In the genomic region with DNA sequence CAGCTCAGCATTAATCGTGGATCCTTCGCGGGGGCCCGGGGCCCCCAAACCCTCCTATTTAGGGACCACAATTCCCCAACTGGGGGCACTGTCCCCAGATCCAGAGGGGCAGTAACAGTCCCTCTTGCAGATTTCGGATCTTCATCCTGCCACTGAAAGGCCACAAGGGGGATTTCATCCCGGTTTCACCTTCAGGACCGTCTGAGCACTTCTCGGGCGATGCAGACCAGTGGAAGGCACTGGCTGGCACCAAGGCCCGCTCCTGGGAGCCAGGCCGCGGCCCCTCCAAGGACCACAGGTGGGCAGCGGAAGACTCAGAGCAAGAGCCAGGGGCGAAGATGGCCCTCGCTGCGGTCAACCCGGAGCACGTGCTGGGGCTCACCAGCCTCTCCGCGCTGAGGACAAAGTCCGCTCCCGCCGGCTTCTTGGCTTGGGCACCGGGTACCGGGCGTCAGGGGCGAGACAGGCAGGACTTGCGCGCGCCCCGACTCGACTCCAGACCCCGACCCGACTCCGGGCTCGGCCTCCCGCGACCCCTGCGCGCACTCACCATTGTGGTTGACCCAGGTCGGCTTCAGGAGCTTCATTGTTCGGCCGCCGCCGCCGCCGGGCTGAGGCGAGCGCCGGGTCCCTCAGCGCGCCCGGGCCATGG, we compare ENCODE assay signal across 8 cellular contexts. TPM values are rescaled to one million over a fixed set of nuclear protein-coding genes. Genes with fewer than 3 reads are reported as not detected.
DNase-seq lines count a peak whose midpoint lies in the region; ATAC-seq and TF ChIP-seq lines count a peak whose summit lies in the region.

No MANE protein-coding gene starts in this region.

- TF ChIP-seq RAD21 in SK-N-SH (IDR thresholded peaks at IDR 0.05; ENCODE audit: low read length): no peak

- H3K9me3 ChIP-seq in SK-N-SH: no peaks in the 10 kb centered on the region
- H3K9me3 ChIP-seq in neuron (ENCODE audit: low read length): no peaks in the 10 kb centered on the region

- DNase-seq in SK-N-SH (peak; percentile 62), fibroblast of the aortic adventitia (ENCODE audit: low read depth) (peak; percentile 36), 8988T (no peak), cerebellum (ENCODE audit: low spot score) (no peak)
- DNase-seq in activated CD4-positive, alpha-beta memory T cell treated with anti-CD3 and anti-CD28 coated beads for 36 hours: peak; percentile 44

- 0% methylated on average over 13 of the region's 53 CpGs for WGBS in SK-N-SH (ENCODE audit: low lambda C conversion rate)

- TF ChIP-seq EP300 in SK-N-SH (IDR thresholded peaks at IDR 0.05; ENCODE audit: borderline replicate concordance in 1 of 2, low read depth in 1 of 2, low read length in 1 of 2): no peak

- CTCF ChIA-PET in SK-N-SH (lab: Yijun Ruan, JAX): interaction anchor here (1.0 to 2.5 kb wide), 4 partner anchors 15 to 286 kb away, joined by 3 to 9 read pairs (median 6); partner anchors contain the start of genes ESS2 and SLC25A1
- CTCF ChIA-PET in activated CD4-positive, alpha-beta memory T cell treated with anti-CD3 and anti-CD28 coated beads for 36 hours (lab: Charles Lee): interaction anchor here (0.7 to 1.1 kb wide), 3 partner anchors 48 to 252 kb away, joined by 3 read pairs; partner anchors contain the start of genes CDC45 and UFD1

- peaks cover 70% of the 10 kb centered on the region for H3K79me2 ChIP-seq in SK-N-SH (ENCODE audit: insufficient read depth)

- H3K4me3 Mint-ChIP-seq in activated CD4-positive, alpha-beta memory T cell treated with anti-CD3 and anti-CD28 coated beads for 36 hours: peak overlapping the region; percentile 80

- no peaks in the 10 kb centered on the region for H3K9me2 ChIP-seq in SK-N-SH

- H3K36me3 ChIP-seq in SK-N-SH (replicated peaks in 1 of 2; ENCODE audit: control insufficient read depth in 1 of 2, insufficient read depth in 2 of 2, low read length in 1 of 2) (peaks cover 10 to 14% of the 10 kb centered on the region in 2 experiments), neuron (ENCODE audit: insufficient read depth, low read length) (peaks cover 17% of the 10 kb centered on the region)

- H3K36me3 Mint-ChIP-seq in activated CD4-positive, alpha-beta memory T cell treated with anti-CD3 and anti-CD28 coated beads for 36 hours: peaks cover 18% of the 10 kb centered on the region

- peak overlapping the region; percentile 80 for H3K27ac Mint-ChIP-seq in activated CD4-positive, alpha-beta memory T cell treated with anti-CD3 and anti-CD28 coated beads for 36 hours

- no peaks in the 10 kb centered on the region for H3K27me3 ChIP-seq in SK-N-SH (ENCODE audit: insufficient read depth)
- H3K27me3 ChIP-seq in neuron (ENCODE audit: insufficient read depth, low read length): no peaks in the 10 kb centered on the region

- no peak overlapping the region; the same call in 1 of the 2 replicates for H2AFZ ChIP-seq in SK-N-SH (ENCODE audit: low read depth)
- no peak overlapping the region for H2AFZ ChIP-seq in neuron (ENCODE audit: low read depth, low read length)

- peak overlapping the region; percentile 86 for H3K9ac ChIP-seq in SK-N-SH

- TF ChIP-seq CTCF in SK-N-SH (IDR thresholded peaks at IDR 0.05): peak; percentile 41
- TF ChIP-seq CTCF in fibroblast of the aortic adventitia (IDR thresholded peaks at IDR 0.05; ENCODE audit: insufficient read depth, low read length): peak; percentile 37

- peak overlapping the region; percentile 95 for H3K4me2 ChIP-seq in SK-N-SH

- peaks cover 20% of the 10 kb centered on the region for H4K20me1 ChIP-seq in SK-N-SH (ENCODE audit: insufficient read depth)

- POLR2A ChIA-PET in SK-N-SH (lab: Yijun Ruan, JAX): interaction anchor here (1.0 to 2.1 kb wide), 3 partner anchors 49 to 252 kb away, joined by 3 to 7 read pairs (median 7); partner anchors contain the start of genes CDC45, SLC25A1 and UFD1
- POLR2A ChIA-PET in activated CD4-positive, alpha-beta memory T cell treated with anti-CD3 and anti-CD28 coated beads for 36 hours (lab: Charles Lee): interaction anchor here (0.6 to 7.1 kb wide), 8 partner anchors 8 to 253 kb away, joined by 3 to 59 read pairs (median 4); partner anchors contain the start of genes C22orf39, CDC45 and SLC25A1

- H3K27ac ChIP-seq in SK-N-SH (ENCODE audit: low read depth in 2 of 2, low read length in 1 of 2): peak overlapping the region; percentile 52 to 95

- peaks cover 3% of the 10 kb centered on the region for H3F3A ChIP-seq in SK-N-SH (replicated peaks; ENCODE audit: insufficient read depth)

- no peaks in the 10 kb centered on the region for H3K9me3 Mint-ChIP-seq in activated CD4-positive, alpha-beta memory T cell treated with anti-CD3 and anti-CD28 coated beads for 36 hours

- H3K4me1 ChIP-seq in SK-N-SH (ENCODE audit: control insufficient read depth in 1 of 2, insufficient read depth in 2 of 2, low read depth in 1 of 2, low read length in 1 of 2): peaks cover 5 to 18% of the 10 kb centered on the region in 2 experiments; a peak in 3 of 4 replicates
- H3K4me1 ChIP-seq in neuron (ENCODE audit: insufficient read depth, low read length): peaks cover 20% of the 10 kb centered on the region

- peak overlapping the region; percentile 83 to 90 for H3K4me3 ChIP-seq in SK-N-SH (ENCODE audit: low read depth in 2 of 2, low read length in 1 of 2)
- peak overlapping the region; percentile 89 for H3K4me3 ChIP-seq in fibroblast of the aortic adventitia (ENCODE audit: low read depth, low read length)
- H3K4me3 ChIP-seq in neuron (ENCODE audit: low read length): peak overlapping the region; percentile 76

- H3K27me3 Mint-ChIP-seq in activated CD4-positive, alpha-beta memory T cell treated with anti-CD3 and anti-CD28 coated beads for 36 hours: no peaks in the 10 kb centered on the region

- ATAC-seq in SK-N-SH treated with all-trans-retinoic acid at 6 μM for 48 hours (no peak), HG03571 (IDR thresholded peaks at IDR 0.05; ENCODE audit: unreplicated experiment) (peak; percentile 8)

- H3K4me1 Mint-ChIP-seq in activated CD4-positive, alpha-beta memory T cell treated with anti-CD3 and anti-CD28 coated beads for 36 hours (ENCODE audit: low read depth): peaks cover 53% of the 10 kb centered on the region

- intact Hi-C loops in activated CD4-positive, alpha-beta memory T cell treated with anti-CD3 and anti-CD28 coated beads for 36 hours (cut with micrococcal nuclease): loop anchor here (1.0 to 5.0 kb wide), 2 partner anchors 12 to 146 kb away; no protein-coding TSS in a partner anchor

TF ChIP-seq in SK-N-SH, 30 proteins besides CTCF, POLR2A, EP300 and RAD21 (continues in another document):
- no peak for TF ChIP-seq TEAD4 (IDR thresholded peaks at IDR 0.05; ENCODE audit: borderline replicate concordance, insufficient read depth)
- TF ChIP-seq, protein P1, sequence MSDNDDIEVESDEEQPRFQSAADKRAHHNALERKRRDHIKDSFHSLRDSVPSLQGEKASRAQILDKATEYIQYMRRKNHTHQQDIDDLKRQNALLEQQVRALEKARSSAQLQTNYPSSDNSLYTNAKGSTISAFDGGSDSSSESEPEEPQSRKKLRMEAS (IDR thresholded peaks at IDR 0.05; ENCODE audit: low read depth): peak; percentile 44; the same call in 1 of the 2 replicates

TF ChIP-seq in SK-N-SH treated with all-trans-retinoic acid at 6 μM for 48 hours, 23 proteins besides CTCF, POLR2A, EP300 and RAD21 (continues in another document):
- no peak for TF ChIP-seq ZNF8 (CRISPR knock-in tag; IDR thresholded peaks at IDR 0.05)
- no peak for TF ChIP-seq RARB (CRISPR knock-in tag; IDR thresholded peaks at IDR 0.05)

RNA-seq across cellular contexts. Expression of gene HIRA, which starts 0.5 kb away (rescaled TPM):
- 20.2 and 21.0 TPM in 2 replicates for polyA plus RNA-seq in SK-N-SH (2012; rRNA removed)
- 13.6 and 19.3 TPM in 2 replicates for polyA plus RNA-seq in SK-N-SH (2012; cell fraction: cytosol; rRNA removed)
- 21.0 and 23.4 TPM in 2 replicates for polyA plus RNA-seq in SK-N-SH (2012; cell fraction: nucleus; rRNA removed)
- total RNA-seq in activated CD4-positive, alpha-beta memory T cell treated with anti-CD3 and anti-CD28 coated beads for 36 hours: 10 to 100 TPM; 28.3 to 30.6 TPM
- 13.5 and 17.7 TPM in 2 replicates for total RNA-seq in fibroblast of the aortic adventitia (ENCODE audit: low replicate concordance)
- 19.7 TPM for total RNA-seq in cerebellum

RNA-seq across cellular contexts. Expression of gene MRPL40, which starts 1.3 kb away (rescaled TPM):
- 34.9 and 35.7 TPM in 2 replicates for polyA plus RNA-seq in SK-N-SH (2012; rRNA removed)
- 40.6 and 43.4 TPM in 2 replicates for polyA plus RNA-seq in SK-N-SH (2012; cell fraction: cytosol; rRNA removed)
- polyA plus RNA-seq in SK-N-SH (2012; cell fraction: nucleus; rRNA removed): 12.7 and 17.4 TPM in 2 replicates
- 10 to 100 TPM; 36.5 to 38.5 TPM for total RNA-seq in activated CD4-positive, alpha-beta memory T cell treated with anti-CD3 and anti-CD28 coated beads for 36 hours
- total RNA-seq in fibroblast of the aortic adventitia (ENCODE audit: low replicate concordance): 22.6 and 41.8 TPM in 2 replicates
- 6.6 TPM for total RNA-seq in cerebellum

RNA-seq across cellular contexts. Expression of gene C22orf39, which starts 16.5 kb away (rescaled TPM):
- 17.7 and 22.2 TPM in 2 replicates for polyA plus RNA-seq in SK-N-SH (2012; rRNA removed)
- 21.1 and 21.7 TPM in 2 replicates for polyA plus RNA-seq in SK-N-SH (2012; cell fraction: cytosol; rRNA removed)
- 11.1 and 14.0 TPM in 2 replicates for polyA plus RNA-seq in SK-N-SH (2012; cell fraction: nucleus; rRNA removed)
- total RNA-seq in activated CD4-positive, alpha-beta memory T cell treated with anti-CD3 and anti-CD28 coated beads for 36 hours: 10 to 100 TPM; 23.3 to 23.5 TPM
- total RNA-seq in fibroblast of the aortic adventitia (ENCODE audit: low replicate concordance) (9.6 and 10.5 TPM in 2 replicates), cerebellum (42.0 TPM)

RNA-seq across cellular contexts. Expression of gene UFD1, which starts 48.0 kb away (rescaled TPM):
- polyA plus RNA-seq in SK-N-SH (2012; rRNA removed): 111 and 122 TPM in 2 replicates
- polyA plus RNA-seq in SK-N-SH (2012; cell fraction: cytosol; rRNA removed): 91.4 and 107 TPM in 2 replicates
- polyA plus RNA-seq in SK-N-SH (2012; cell fraction: nucleus; rRNA removed): 84.4 and 109 TPM in 2 replicates
- 10 to 100 TPM; 85.3 to 91.1 TPM for total RNA-seq in activated CD4-positive, alpha-beta memory T cell treated with anti-CD3 and anti-CD28 coated beads for 36 hours
- 16.3 and 70.8 TPM in 2 replicates for total RNA-seq in fibroblast of the aortic adventitia (ENCODE audit: low replicate concordance)
- total RNA-seq in cerebellum: 16.3 TPM

RNA-seq across cellular contexts. Expression of gene CDC45, which starts 48.7 kb away (rescaled TPM):
- polyA plus RNA-seq in SK-N-SH (2012; rRNA removed): 23.6 and 26.4 TPM in 2 replicates
- polyA plus RNA-seq in SK-N-SH (2012; cell fraction: cytosol; rRNA removed): 21.2 and 22.9 TPM in 2 replicates
- 37.9 and 38.2 TPM in 2 replicates for polyA plus RNA-seq in SK-N-SH (2012; cell fraction: nucleus; rRNA removed)
- 100 to 1,000 TPM; 122 to 130 TPM for total RNA-seq in activated CD4-positive, alpha-beta memory T cell treated with anti-CD3 and anti-CD28 coated beads for 36 hours
- total RNA-seq in fibroblast of the aortic adventitia (ENCODE audit: low replicate concordance): 2.3 and 22.9 TPM in 2 replicates
- total RNA-seq in cerebellum: 7.4 TPM

Comparison
In these comparisons a context has a peak if more than half of its experiments do, and no peak if none do; other contexts are left out.
1. DNase-seq: peak in SK-N-SH (single experiment), activated CD4-positive, alpha-beta memory T cell treated with anti-CD3 and anti-CD28 coated beads for 36 hours (single experiment) and fibroblast of the aortic adventitia (single experiment); none in 8988T (single experiment) and cerebellum (single experiment).
2. Peak in every context shown above with its lines, with median percentiles within 50 percentile points of each other: H3K4me3 ChIP-seq.